8 cellular contexts compared by ENCODE assay signal in genomic region chr14:103629503-103630121, GRCh38. TPM values are rescaled to one million over a fixed set of nuclear protein-coding genes. Genes with fewer than 3 reads are reported as not detected.
DNase-seq lines count a peak whose midpoint lies in the region; ATAC-seq and TF ChIP-seq lines count a peak whose summit lies in the region.

No MANE protein-coding gene starts in this region.

- H3K27me3 ChIP-seq in CD4-positive, alpha-beta T cell (ENCODE audit: control insufficient read depth, insufficient read depth, low read length), result no peaks in the 10 kb centered on the region
- H3K27me3 ChIP-seq in mononuclear cell (ENCODE audit: insufficient read depth, low read length), result no peaks in the 10 kb centered on the region
- no peaks in the 10 kb centered on the region for H3K27me3 ChIP-seq in stomach

- POLR2A ChIA-PET in CD4-positive, alpha-beta T cell (lab: Charles Lee), result interaction anchor here (1.3 to 1.6 kb wide), 2 partner anchors 22 to 67 kb away, joined by 9 to 10 read pairs; partner anchors contain the start of genes BAG5 and COA8

- H3K27ac ChIP-seq in CD4-positive, alpha-beta T cell (ENCODE audit: low read depth, low read length), result peak overlapping the region; percentile 79
- peak overlapping the region; percentile 97 to 100 (median 99) for H3K27ac ChIP-seq in stomach

- WGBS in stomach, 5 donors, result 0 to 2% (median 1%) methylated on average over 36 to 71 of the region's 71 CpGs

- no peaks in the 10 kb centered on the region for H3K9me3 ChIP-seq in CD4-positive, alpha-beta T cell (ENCODE audit: control insufficient read depth, low read length)
- H3K9me3 ChIP-seq in mononuclear cell (ENCODE audit: low read depth, low read length) (no peaks in the 10 kb centered on the region), stomach (no peaks in the 10 kb centered on the region)

- TF ChIP-seq CTCF in CD4-positive, alpha-beta T cell (IDR thresholded peaks at IDR 0.05), result no peak
- TF ChIP-seq CTCF in endothelial cell (IDR thresholded peaks at IDR 0.05; ENCODE audit: unreplicated experiment) (no peak), stomach (IDR thresholded peaks at IDR 0.05) (no peak)

- CTCF ChIA-PET in CD4-positive, alpha-beta T cell (lab: Charles Lee), result no interaction called here

- peak; percentile 35 for ATAC-seq in CD4-positive, alpha-beta T cell (ENCODE audit: poor library complexity)
- ATAC-seq in GM19397 (IDR thresholded peaks at IDR 0.05; ENCODE audit: unreplicated experiment), result peak; percentile 35

- peak overlapping the region; percentile 91 for H3K27ac Mint-ChIP-seq in CD4-positive, alpha-beta T cell
- peak overlapping the region; percentile 67 for H3K27ac Mint-ChIP-seq in endothelial cell (ENCODE audit: unreplicated experiment)

- peaks cover 0 to 25% (median 0%) of the 10 kb centered on the region in 4 donors for H3K36me3 ChIP-seq in stomach

- no peaks in the 10 kb centered on the region for H3K9me3 Mint-ChIP-seq in CD4-positive, alpha-beta T cell
- H3K9me3 Mint-ChIP-seq in endothelial cell (ENCODE audit: unreplicated experiment), result no peaks in the 10 kb centered on the region

- no peaks in the 10 kb centered on the region for H3K27me3 Mint-ChIP-seq in CD4-positive, alpha-beta T cell
- H3K27me3 Mint-ChIP-seq in endothelial cell (ENCODE audit: unreplicated experiment), result peaks cover 14% of the 10 kb centered on the region

- intact Hi-C loops in CD4-positive, alpha-beta T cell (cut with DNase I, micrococcal nuclease), result loop anchor here (1.0 to 10.0 kb wide), 5 partner anchors 45 to 218 kb away; partner anchors contain the start of genes BAG5 (in 1 of the 2), COA8 (in 1 of the 2), PPP1R13B (in 1 of the 2) and TRMT61A (in 1 of the 2)
- intact Hi-C loops in stomach (cut with DNase I; ENCODE audit: low total_unique reads), result no loop called here

- H3K4me3 ChIP-seq in mononuclear cell (ENCODE audit: low read length), result peak overlapping the region; percentile 79
- H3K4me3 ChIP-seq in stomach, result peak overlapping the region; percentile 84 to 100 (median 91)

- H3K4me3 Mint-ChIP-seq in CD4-positive, alpha-beta T cell, result peak overlapping the region; percentile 91
- H3K4me3 Mint-ChIP-seq in endothelial cell (ENCODE audit: unreplicated experiment), result peak overlapping the region; percentile 93

- no peak for TF ChIP-seq POLR2A in stomach (IDR thresholded peaks at IDR 0.05)

- peaks cover 58% of the 10 kb centered on the region for H3K4me1 ChIP-seq in mononuclear cell (ENCODE audit: insufficient read depth, low read length)
- H3K4me1 ChIP-seq in stomach, result peaks cover 51 to 72% (median 65%) of the 10 kb centered on the region in 4 donors

- no peak for TF ChIP-seq EP300 in stomach (IDR thresholded peaks at IDR 0.05)

- peaks cover 11% of the 10 kb centered on the region for H3K36me3 Mint-ChIP-seq in CD4-positive, alpha-beta T cell (ENCODE audit: low read depth)
- peaks cover 4% of the 10 kb centered on the region for H3K36me3 Mint-ChIP-seq in endothelial cell (ENCODE audit: low read depth, unreplicated experiment)

- peaks cover 56% of the 10 kb centered on the region for H3K4me1 Mint-ChIP-seq in CD4-positive, alpha-beta T cell (ENCODE audit: low read depth)
- H3K4me1 Mint-ChIP-seq in endothelial cell (ENCODE audit: unreplicated experiment), result peaks cover 12% of the 10 kb centered on the region

- peak in 7 of 10 experiments; percentile 17 to 54 (median 26) for DNase-seq in CD4-positive, alpha-beta T cell
- DNase-seq in HuH-7 (ENCODE audit: low spot score), result peak; percentile 52
- DNase-seq in activated CD4-positive, alpha-beta T cell treated with anti-CD3 and anti-CD28 coated beads, Interleukin-2, amount 50 U/mL, for 48 hours, result peak; percentile 60 to 67
- peak; percentile 52 for DNase-seq in endothelial cell (ENCODE audit: low spot score)
- peak; percentile 55 for DNase-seq in stomach
- DNase-seq in DMS153 (lab: John Stamatoyannopoulos, UW), result no peak

RNA-seq across cellular contexts. Expression of gene KLC1, which starts 0.6 kb away (rescaled TPM):
- 100 to 1,000 TPM; 111 to 119 TPM for total RNA-seq in CD4-positive, alpha-beta T cell
- total RNA-seq in endothelial cell (ENCODE audit: unreplicated experiment) (220 TPM), mononuclear cell (127 TPM), stomach (100 to 1,000 TPM in 4 of 5 donors, 10 to 100 TPM in 1; 76.4 to 522 (median 201) TPM)
- 10 to 100 TPM; 56.5 to 90.3 (median 61.8) TPM for polyA plus RNA-seq in stomach
